12 cellular contexts compared by ENCODE assay signal in genomic region chr10:78231930-78232329, GRCh38.
A peak's percentile ranks its signal among the peaks of the same experiment; 100 is the strongest.
DNase-seq lines count a peak whose midpoint lies in the region; ATAC-seq and TF ChIP-seq lines count a peak whose summit lies in the region.
"Had no signal": no experiment of that assay in that cellular context is flagged by ENCODE, and none has a peak within 500 bp of the region (broad histone marks: within the 10 kb centered on the region; RNA-seq: fewer than 3 reads in every experiment).

No MANE protein-coding gene starts in this region.

- H3K4me1 Mint-ChIP-seq in HFFc6 (ENCODE audit: low read depth) = peaks cover 9% of the 10 kb centered on the region
- H3K4me1 Mint-ChIP-seq in activated CD4-positive, alpha-beta memory T cell treated with anti-CD3 and anti-CD28 coated beads for 36 hours (ENCODE audit: low read depth) = no peaks in the 10 kb centered on the region

- H3K27ac Mint-ChIP-seq in HFFc6 = no peak overlapping the region
- H3K27ac Mint-ChIP-seq in activated CD4-positive, alpha-beta memory T cell treated with anti-CD3 and anti-CD28 coated beads for 36 hours = no peak overlapping the region
- H3K27ac Mint-ChIP-seq: activated T-helper 1 cell treated with anti-CD3 and anti-CD28 coated beads, Interleukin-12 subunit alpha, Interleukin-12 subunit beta, Interleukin-2, Interleukin-4 antibody, amounts not matched to agents 30 ng/mL and 10 ng/mL and 1 ng/mL, durations not matched to agents 14 hours and 24 hours and 36 hours had no signal

- POLR2A ChIA-PET in activated CD4-positive, alpha-beta memory T cell treated with anti-CD3 and anti-CD28 coated beads for 36 hours (lab: Charles Lee) = no interaction called here

- no peak overlapping the region for H3K4me3 Mint-ChIP-seq in HFFc6
- H3K4me3 Mint-ChIP-seq in activated CD4-positive, alpha-beta memory T cell treated with anti-CD3 and anti-CD28 coated beads for 36 hours = no peak overlapping the region
- H3K4me3 Mint-ChIP-seq: activated T-helper 1 cell treated with anti-CD3 and anti-CD28 coated beads, Interleukin-12 subunit alpha, Interleukin-12 subunit beta, Interleukin-2, Interleukin-4 antibody, amounts not matched to agents 30 ng/mL and 10 ng/mL and 1 ng/mL, durations not matched to agents 14 hours and 24 hours and 36 hours had no signal

- TF ChIP-seq CTCF in HFFc6 (IDR thresholded peaks at IDR 0.05) = peak; percentile 68
- peak; percentile 22; the same call in 1 of the 2 replicates for TF ChIP-seq CTCF in VCaP (conservative IDR thresholded peaks at IDR 0.05)
- TF ChIP-seq CTCF in heart left ventricle (IDR thresholded peaks at IDR 0.05) = peak in 11 of 12 donors; percentile 6 to 49 (median 27)
- TF ChIP-seq CTCF in retinal pigment epithelial cell (conservative IDR thresholded peaks at IDR 0.05; ENCODE audit: low read depth, low read length) = peak; percentile 23
- no peak for TF ChIP-seq CTCF in colonic mucosa (IDR thresholded peaks at IDR 0.05)
- no peak for TF ChIP-seq CTCF in GM10266 (IDR thresholded peaks at IDR 0.05; ENCODE audit: control insufficient read depth, insufficient read depth, low read depth, missing control alignments)

- no peaks in the 10 kb centered on the region for H3K27me3 ChIP-seq in heart left ventricle
- H3K27me3 ChIP-seq in colonic mucosa = no peaks in the 10 kb centered on the region
- H3K27me3 ChIP-seq: right lobe of liver had no signal

- H3K36me3 Mint-ChIP-seq in HFFc6 (ENCODE audit: low read depth) = peaks cover 8% of the 10 kb centered on the region; the same call in 1 of the 2 replicates
- H3K36me3 Mint-ChIP-seq in activated CD4-positive, alpha-beta memory T cell treated with anti-CD3 and anti-CD28 coated beads for 36 hours = no peaks in the 10 kb centered on the region

- DNase-seq in HFFc6 (no peak), heart left ventricle (peak in 2 of 5 donors; percentile 49 to 56), retinal pigment epithelial cell (ENCODE audit: low read depth) (no peak), colonic mucosa (no peak), GM10266 (ENCODE audit: extremely low spot score) (no peak)
- DNase-seq in activated CD4-positive, alpha-beta memory T cell treated with anti-CD3 and anti-CD28 coated beads for 36 hours = no peak
- DNase-seq: effector CD8-positive, alpha-beta T cell; NCI-H69; right lobe of liver; T1000 had no signal

- peaks cover 3% of the 10 kb centered on the region for H3K27me3 Mint-ChIP-seq in HFFc6 (ENCODE audit: insufficient read depth)
- peaks cover 5% of the 10 kb centered on the region for H3K27me3 Mint-ChIP-seq in activated CD4-positive, alpha-beta memory T cell treated with anti-CD3 and anti-CD28 coated beads for 36 hours

- peak; percentile 43 to 90 (median 74) for ATAC-seq in heart left ventricle

- no peaks in the 10 kb centered on the region for H3K9me3 Mint-ChIP-seq in HFFc6
- no peaks in the 10 kb centered on the region for H3K9me3 Mint-ChIP-seq in activated CD4-positive, alpha-beta memory T cell treated with anti-CD3 and anti-CD28 coated beads for 36 hours
- H3K9me3 Mint-ChIP-seq: activated T-helper 1 cell treated with anti-CD3 and anti-CD28 coated beads, Interleukin-12 subunit alpha, Interleukin-12 subunit beta, Interleukin-2, Interleukin-4 antibody, amounts not matched to agents 30 ng/mL and 10 ng/mL and 1 ng/mL, durations not matched to agents 14 hours and 24 hours and 36 hours had no signal

- H3K4me3 ChIP-seq in heart left ventricle (no peak overlapping the region), retinal pigment epithelial cell (ENCODE audit: low read length) (no peak overlapping the region), colonic mucosa (no peak overlapping the region)
- H3K4me3 ChIP-seq: right lobe of liver had no signal

- H3K36me3 ChIP-seq in heart left ventricle (no peaks in the 10 kb centered on the region), colonic mucosa (no peaks in the 10 kb centered on the region)
- H3K36me3 ChIP-seq: right lobe of liver had no signal

- CTCF ChIA-PET in activated CD4-positive, alpha-beta memory T cell treated with anti-CD3 and anti-CD28 coated beads for 36 hours (lab: Charles Lee) = no interaction called here

- no peak for TF ChIP-seq POLR2A in heart left ventricle (IDR thresholded peaks at IDR 0.05)

- intact Hi-C loops in heart left ventricle (cut with DNase I) (no loop called here), colonic mucosa (cut with DNase I) (no loop called here)
- intact Hi-C loops in activated CD4-positive, alpha-beta memory T cell treated with anti-CD3 and anti-CD28 coated beads for 36 hours (cut with micrococcal nuclease) = no loop called here

- no peak overlapping the region for H3K9ac ChIP-seq in colonic mucosa (ENCODE audit: low read depth in 2 of 2, low read length in 2 of 2)

- H3K27ac ChIP-seq in VCaP (no peak overlapping the region), heart left ventricle (no peak overlapping the region), colonic mucosa (no peak overlapping the region)
- H3K27ac ChIP-seq: right lobe of liver had no signal

- H3K9me3 ChIP-seq in heart left ventricle (peaks cover 0 to 2% (median 0%) of the 10 kb centered on the region in 12 donors), colonic mucosa (no peaks in the 10 kb centered on the region)
- H3K9me3 ChIP-seq: right lobe of liver had no signal

- WGBS in heart left ventricle, 4 donors = 30 to 49% (median 46%) methylated on average over 3 of the region's 3 CpGs

- H3K4me1 ChIP-seq in heart left ventricle (peaks cover 0 to 10% (median 0%) of the 10 kb centered on the region in 12 donors), colonic mucosa (no peaks in the 10 kb centered on the region)
- H3K4me1 ChIP-seq: right lobe of liver had no signal

Comparison
In these comparisons a context has a peak if more than half of its experiments do, and no peak if none do; other contexts are left out.
1. CTCF ChIP-seq: peak in HFFc6 (single experiment), VCaP (single experiment), heart left ventricle (11 of 12) and retinal pigment epithelial cell (single experiment); none in colonic mucosa (single experiment) and GM10266 (single experiment).